In genomic region chr1:44068442-44068861, GRCh38 we compare ENCODE assay signal across 13 cellular contexts. TPM values are rescaled to one million over a fixed set of nuclear protein-coding genes. Genes with fewer than 3 reads are reported as not detected.
DNase-seq lines count a peak whose midpoint lies in the region; ATAC-seq and TF ChIP-seq lines count a peak whose summit lies in the region.
"Had no signal": no experiment of that assay in that cellular context is flagged by ENCODE, and none has a peak within 500 bp of the region (broad histone marks: within the 10 kb centered on the region; RNA-seq: fewer than 3 reads in every experiment).

No MANE protein-coding gene starts in this region.

- H3K27ac ChIP-seq in OCI-LY3 (ENCODE audit: low read length): no peak overlapping the region
- no peak overlapping the region for H3K27ac ChIP-seq in trophoblast cell (ENCODE audit: low read depth, low read length)

- DNase-seq in globus pallidus (ENCODE audit: low spot score) (peak; percentile 23), trophoblast cell (no peak), NCI-H748 treated with DMSO at 0.1 percent for 48 hours (lab: John Stamatoyannopoulos, UW) (no peak)
- no peak for DNase-seq in stimulated activated effector memory CD8-positive, alpha-beta T cell treated with anti-CD3 and anti-CD28 coated beads, Interleukin-12 subunit alpha, Interleukin-12 subunit beta, amount 100 ng/mL, for 72 hours (ENCODE audit: low spot score in 2 of 2)
- DNase-seq: activated CD4-positive, alpha-beta T cell treated with anti-CD3 and anti-CD28 coated beads, Interleukin-2, amount 10 ng/mL, durations not matched to agents 24 days and 14 days; DMS153; NCI-H1694 treated with DMSO at 0.1 percent for 48 hours; stimulated activated naive CD4-positive, alpha-beta T cell treated with Interleukin-2 at 50 U/mL for 16 hours had no signal

- no peak overlapping the region for H4K91ac ChIP-seq in trophoblast cell (ENCODE audit: low read depth, low read length)

- H2AFZ ChIP-seq in OCI-LY3 (ENCODE audit: low read depth, low read length): peak overlapping the region; percentile 92
- no peak overlapping the region for H2AFZ ChIP-seq in trophoblast cell (ENCODE audit: insufficient read depth, low read length, poor library complexity)

- H4K12ac ChIP-seq in trophoblast cell (ENCODE audit: low read depth, low read length): no peak overlapping the region

- H2AK5ac ChIP-seq in trophoblast cell (ENCODE audit: low read length): no peak overlapping the region

- no peak overlapping the region for H2BK120ac ChIP-seq in trophoblast cell (ENCODE audit: insufficient read depth, low read length, poor library complexity)

- H3K23ac ChIP-seq in trophoblast cell (ENCODE audit: low read length): no peak overlapping the region

- H4K20me1 ChIP-seq in OCI-LY3 (ENCODE audit: insufficient read depth, low read length): no peaks in the 10 kb centered on the region

- H3K36me3 Mint-ChIP-seq in stimulated activated effector memory CD8-positive, alpha-beta T cell treated with anti-CD3 and anti-CD28 coated beads, Interleukin-12 subunit alpha, Interleukin-12 subunit beta, amount 100 ng/mL, for 72 hours: no peaks in the 10 kb centered on the region

- H3K18ac ChIP-seq in trophoblast cell (ENCODE audit: low read length): no peak overlapping the region

- H3K27me3 ChIP-seq in OCI-LY3 (ENCODE audit: low read depth, low read length) (peaks cover 4% of the 10 kb centered on the region; the same call in 1 of the 2 replicates), trophoblast cell (ENCODE audit: insufficient read depth, low read length) (no peaks in the 10 kb centered on the region)

- H3K4me2 ChIP-seq in OCI-LY3 (ENCODE audit: low read length): peak overlapping the region; percentile 70
- H3K4me2 ChIP-seq in trophoblast cell (ENCODE audit: low read length): no peak overlapping the region

- H3K36me3 ChIP-seq in OCI-LY3 (replicated peaks; ENCODE audit: low read depth, low read length) (no peaks in the 10 kb centered on the region), trophoblast cell (ENCODE audit: control insufficient read depth in 1 of 2, insufficient read depth in 2 of 2, low read length in 2 of 2) (no peaks in the 10 kb centered on the region)

- no peak overlapping the region for H2BK12ac ChIP-seq in trophoblast cell (ENCODE audit: low read length)

- no peak for TF ChIP-seq CTCF in OCI-LY3 (IDR thresholded peaks at IDR 0.05; ENCODE audit: low read depth, low read length)

- H4K8ac ChIP-seq in trophoblast cell (ENCODE audit: low read depth, low read length): no peak overlapping the region

- H3K4me1 ChIP-seq in OCI-LY3 (ENCODE audit: low read length) (peaks cover 31% of the 10 kb centered on the region), trophoblast cell (ENCODE audit: control insufficient read depth in 1 of 2, insufficient read depth in 2 of 2, low read length in 2 of 2) (no peaks in the 10 kb centered on the region)

- H3K4me3 Mint-ChIP-seq in stimulated activated effector memory CD8-positive, alpha-beta T cell treated with anti-CD3 and anti-CD28 coated beads, Interleukin-12 subunit alpha, Interleukin-12 subunit beta, amount 100 ng/mL, for 72 hours: no peak overlapping the region
- H3K4me3 Mint-ChIP-seq: activated CD4-positive, alpha-beta T cell treated with anti-CD3 and anti-CD28 coated beads, Interleukin-2, amount 10 ng/mL, durations not matched to agents 24 days and 14 days; activated naive CD4-positive, alpha-beta T cell treated with anti-CD3 and anti-CD28 coated beads, Interleukin-2, amount 50 U/mL, for 24 hours had no signal

- H3K79me1 ChIP-seq in trophoblast cell (ENCODE audit: low read length): no peaks in the 10 kb centered on the region

- no peaks in the 10 kb centered on the region for H3K79me2 ChIP-seq in OCI-LY3 (ENCODE audit: low read length)
- no peaks in the 10 kb centered on the region for H3K79me2 ChIP-seq in trophoblast cell (ENCODE audit: control insufficient read depth, insufficient read depth, low read length, poor library complexity)

- H3K4me1 Mint-ChIP-seq in stimulated activated effector memory CD8-positive, alpha-beta T cell treated with anti-CD3 and anti-CD28 coated beads, Interleukin-12 subunit alpha, Interleukin-12 subunit beta, amount 100 ng/mL, for 72 hours: no peaks in the 10 kb centered on the region

- H2BK5ac ChIP-seq in trophoblast cell (ENCODE audit: low read depth, low read length, poor library complexity): no peak overlapping the region

- H3K4me3 ChIP-seq in OCI-LY3 (ENCODE audit: low read length) (no peak overlapping the region), trophoblast cell (ENCODE audit: low read depth, low read length) (no peak overlapping the region)

- no peaks in the 10 kb centered on the region for H3K9me3 Mint-ChIP-seq in stimulated activated effector memory CD8-positive, alpha-beta T cell treated with anti-CD3 and anti-CD28 coated beads, Interleukin-12 subunit alpha, Interleukin-12 subunit beta, amount 100 ng/mL, for 72 hours
- H3K9me3 Mint-ChIP-seq: activated CD4-positive, alpha-beta T cell treated with anti-CD3 and anti-CD28 coated beads, Interleukin-2, amount 10 ng/mL, durations not matched to agents 24 days and 14 days; activated naive CD4-positive, alpha-beta T cell treated with anti-CD3 and anti-CD28 coated beads, Interleukin-2, amount 50 U/mL, for 24 hours had no signal

- H3K9ac ChIP-seq in OCI-LY3 (ENCODE audit: low read length): no peak overlapping the region; the same call in 1 of the 2 replicates
- H3K9ac ChIP-seq in trophoblast cell (ENCODE audit: low read length): no peak overlapping the region

- no peaks in the 10 kb centered on the region for H3K9me3 ChIP-seq in OCI-LY3 (ENCODE audit: insufficient read depth, low read length)
- no peaks in the 10 kb centered on the region for H3K9me3 ChIP-seq in trophoblast cell (ENCODE audit: insufficient read depth, low read depth, low read length)

- WGBS in trophoblast cell (ENCODE audit: extremely low coverage, insufficient coverage, insufficient read length): no CpG with 5 or more reads among the region's 2 CpGs

- H3K27ac Mint-ChIP-seq in stimulated activated effector memory CD8-positive, alpha-beta T cell treated with anti-CD3 and anti-CD28 coated beads, Interleukin-12 subunit alpha, Interleukin-12 subunit beta, amount 100 ng/mL, for 72 hours: no peak overlapping the region
- H3K27ac Mint-ChIP-seq: activated CD4-positive, alpha-beta T cell treated with anti-CD3 and anti-CD28 coated beads, Interleukin-2, amount 10 ng/mL, durations not matched to agents 24 days and 14 days; activated naive CD4-positive, alpha-beta T cell treated with anti-CD3 and anti-CD28 coated beads, Interleukin-2, amount 50 U/mL, for 24 hours had no signal

- no peak overlapping the region for H3K14ac ChIP-seq in trophoblast cell (ENCODE audit: low read length)

- ATAC-seq in GM19351 (IDR thresholded peaks at IDR 0.05; ENCODE audit: unreplicated experiment) (peak; percentile 71), GM18505 (IDR thresholded peaks at IDR 0.05; ENCODE audit: unreplicated experiment) (no peak), HG03521 (IDR thresholded peaks at IDR 0.05; ENCODE audit: unreplicated experiment) (no peak)
- ATAC-seq in stimulated activated effector memory CD8-positive, alpha-beta T cell treated with anti-CD3 and anti-CD28 coated beads, Interleukin-12 subunit alpha, Interleukin-12 subunit beta, amount 100 ng/mL, for 72 hours: peak; percentile 16

- H3K4ac ChIP-seq in trophoblast cell (ENCODE audit: low read depth, low read length): no peak overlapping the region

- TF ChIP-seq POLR2A in GM18505 (IDR thresholded peaks at IDR 0.05; ENCODE audit: borderline replicate concordance, extremely low read depth, insufficient read depth, insufficient read length): no peak

RNA-seq across cellular contexts. Expression of gene SLC6A9, which starts 37.2 kb away (rescaled TPM):
- polyA plus RNA-seq in trophoblast cell (2013): 9.9 and 10.8 TPM in 2 replicates

RNA-seq across cellular contexts. Expression of gene KLF17, which starts 50.2 kb away (rescaled TPM):
- polyA plus RNA-seq in trophoblast cell (2013): not detected in 2 replicates

Comparison
In these comparisons a context has a peak if more than half of its experiments do, and no peak if none do; other contexts are left out.
1. ATAC-seq: peak in GM19351 (single experiment) and stimulated activated effector memory CD8-positive, alpha-beta T cell treated with anti-CD3 and anti-CD28 coated beads, Interleukin-12 subunit alpha, Interleukin-12 subunit beta, amount 100 ng/mL, for 72 hours (single experiment); none in GM18505 (single experiment) and HG03521 (single experiment).